13 cellular contexts compared by ENCODE assay signal in the genomic region with DNA sequence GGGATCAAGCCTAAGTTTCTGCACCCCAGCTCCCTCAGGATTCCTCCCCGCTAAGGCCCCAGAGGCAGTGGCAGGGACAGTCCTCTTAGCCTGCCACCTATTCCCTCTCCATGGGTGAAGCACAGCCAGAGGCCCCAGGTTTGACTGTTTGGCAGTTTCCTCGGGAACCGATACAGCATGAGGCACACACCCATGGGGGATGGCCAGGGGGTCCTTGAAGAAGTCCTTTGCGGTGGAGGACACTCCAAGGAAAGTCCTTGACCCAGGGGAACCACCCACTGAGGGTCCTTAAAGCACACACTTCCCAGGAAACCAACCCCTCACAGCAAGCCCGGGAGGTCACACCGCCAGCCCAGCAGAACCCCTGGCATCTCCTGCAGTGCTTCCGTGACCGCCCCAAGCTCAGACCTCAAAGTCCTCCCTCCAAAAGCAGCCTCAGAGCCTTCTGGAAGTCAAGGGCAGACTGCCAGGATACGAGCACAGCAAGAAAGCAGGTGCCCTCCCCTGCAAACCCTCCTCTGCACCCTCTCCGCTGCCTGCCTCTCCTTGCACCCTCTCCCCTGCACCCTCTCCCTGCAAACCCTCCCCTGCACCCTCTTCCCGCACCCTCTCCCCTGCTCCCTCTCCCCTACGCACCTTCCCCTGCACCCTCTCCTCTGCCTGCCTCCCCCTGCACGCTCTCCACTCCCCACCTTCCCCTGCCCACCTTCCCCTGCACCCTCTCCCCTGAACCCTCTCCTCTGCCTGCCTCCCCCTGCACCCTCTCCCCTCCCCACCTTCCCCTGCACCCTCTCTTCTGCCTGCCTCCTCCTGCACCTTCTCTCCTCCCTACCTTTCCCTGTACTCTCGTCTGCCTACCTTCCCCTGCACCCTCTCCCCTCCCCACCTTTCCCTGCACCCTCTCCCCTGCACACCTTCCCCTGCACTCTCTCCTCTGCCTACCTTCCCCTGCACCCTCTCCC. TPM values are rescaled to one million over a fixed set of nuclear protein-coding genes. Genes with fewer than 3 reads are reported as not detected.
DNase-seq lines count a peak whose midpoint lies in the region; ATAC-seq, FAIRE-seq and TF ChIP-seq lines count a peak whose summit lies in the region.
"Had no signal": no experiment of that assay in that cellular context is flagged by ENCODE, and none has a peak within 500 bp of the region (broad histone marks: within the 10 kb centered on the region; RNA-seq: fewer than 3 reads in every experiment).

No MANE protein-coding gene starts in this region.

- peak overlapping the region; percentile 11 for H3K4me3 Mint-ChIP-seq in activated naive CD8-positive, alpha-beta T cell treated with anti-CD3 and anti-CD28 coated beads for 36 hours

- DNase-seq in SK-N-SH (no peak), omental fat pad (ENCODE audit: low spot score) (peak; percentile 14), HTR-8/SVneo (ENCODE audit: insufficient read length, low spot score) (no peak)
- peak; percentile 47 for DNase-seq in Jurkat, Clone E6-1 (ENCODE audit: low read depth, low spot score)
- no peak for DNase-seq in activated naive CD8-positive, alpha-beta T cell treated with anti-CD3 and anti-CD28 coated beads for 36 hours
- no peak for DNase-seq in stimulated activated CD4-positive, alpha-beta T cell treated with anti-CD3 and anti-CD28 coated beads, Interleukin-1b, Interleukin-23, amount 100 ng/mL, for 48 hours
- DNase-seq: NCI-H2107, nucleus accumbens, PC-9 had no signal

- ATAC-seq in SK-N-SH treated with all-trans-retinoic acid at 6 μM for 48 hours: peak; percentile 26
- no peak for ATAC-seq in omental fat pad (ENCODE audit: low FRiP score)
- no peak for ATAC-seq in HG03354 (IDR thresholded peaks at IDR 0.05; ENCODE audit: poor library complexity, severe bottlenecking, unreplicated experiment)

- peaks cover 30% of the 10 kb centered on the region for H3K27me3 ChIP-seq in SK-N-SH (ENCODE audit: insufficient read depth)

- H2AFZ ChIP-seq in SK-N-SH (ENCODE audit: low read depth): no peak overlapping the region
- H2AFZ ChIP-seq: PC-9 had no signal

- 27% methylated on average over 7 of the region's 14 CpGs for WGBS in SK-N-SH (ENCODE audit: low lambda C conversion rate)

- no peak overlapping the region for H3K9ac ChIP-seq in SK-N-SH

- no peak for TF ChIP-seq CTCF in SK-N-SH (IDR thresholded peaks at IDR 0.05)
- TF ChIP-seq CTCF in omental fat pad (IDR thresholded peaks at IDR 0.05): no peak

- CTCF ChIA-PET in SK-N-SH (lab: Yijun Ruan, JAX): interaction anchor here (0.6 to 3.9 kb wide), 2 partner anchors 35 to 129 kb away, joined by 3 to 14 read pairs; no protein-coding TSS in a partner anchor

- no peak overlapping the region for H3K4me2 ChIP-seq in SK-N-SH
- H3K4me2 ChIP-seq: PC-9 had no signal

- H3K9me3 Mint-ChIP-seq in activated naive CD8-positive, alpha-beta T cell treated with anti-CD3 and anti-CD28 coated beads for 36 hours: no peaks in the 10 kb centered on the region

- TF ChIP-seq RAD21 in SK-N-SH (IDR thresholded peaks at IDR 0.05; ENCODE audit: low read length): no peak

- FAIRE-seq in HTR-8/SVneo (lab: Jason Lieb, UNC): no peak

- H3K27me3 Mint-ChIP-seq in activated naive CD8-positive, alpha-beta T cell treated with anti-CD3 and anti-CD28 coated beads for 36 hours: no peaks in the 10 kb centered on the region

- no peaks in the 10 kb centered on the region for H3K36me3 Mint-ChIP-seq in activated naive CD8-positive, alpha-beta T cell treated with anti-CD3 and anti-CD28 coated beads for 36 hours

- POLR2A ChIA-PET in SK-N-SH (lab: Yijun Ruan, JAX): interaction anchor here (1.5 kb wide), 1 partner anchor 26 kb away, joined by 4 read pairs; no protein-coding TSS in a partner anchor

- H3K9me2 ChIP-seq in SK-N-SH: no peaks in the 10 kb centered on the region

- peaks cover 0 to 15% of the 10 kb centered on the region in 2 experiments; a peak in 1 of 4 replicates for H3K4me1 ChIP-seq in SK-N-SH (ENCODE audit: control insufficient read depth in 1 of 2, insufficient read depth in 2 of 2, low read depth in 1 of 2, low read length in 1 of 2)

- no peaks in the 10 kb centered on the region for H3F3A ChIP-seq in SK-N-SH (replicated peaks; ENCODE audit: insufficient read depth)

- H3K79me2 ChIP-seq in SK-N-SH (ENCODE audit: insufficient read depth): no peaks in the 10 kb centered on the region

- peaks cover 25% of the 10 kb centered on the region for H3K4me1 Mint-ChIP-seq in activated naive CD8-positive, alpha-beta T cell treated with anti-CD3 and anti-CD28 coated beads for 36 hours

- no peak overlapping the region for H3K27ac Mint-ChIP-seq in activated naive CD8-positive, alpha-beta T cell treated with anti-CD3 and anti-CD28 coated beads for 36 hours

- no peak overlapping the region for H3K4me3 ChIP-seq in SK-N-SH (ENCODE audit: low read depth in 2 of 2, low read length in 1 of 2)
- H3K4me3 ChIP-seq in Jurkat, Clone E6-1 (ENCODE audit: low read length): peak overlapping the region; percentile 94; the same call in 1 of the 2 replicates
- H3K4me3 ChIP-seq: PC-9 had no signal

- H3K36me3 ChIP-seq in SK-N-SH (replicated peaks in 1 of 2; ENCODE audit: control insufficient read depth in 1 of 2, insufficient read depth in 2 of 2, low read length in 1 of 2): no peaks in the 10 kb centered on the region

- no peaks in the 10 kb centered on the region for H4K20me1 ChIP-seq in SK-N-SH (ENCODE audit: insufficient read depth)

- no peak overlapping the region for H3K27ac ChIP-seq in SK-N-SH (ENCODE audit: low read depth in 2 of 2, low read length in 1 of 2)
- H3K27ac ChIP-seq: PC-9, VCaP had no signal

- H3K9me3 ChIP-seq in SK-N-SH: no peaks in the 10 kb centered on the region

- TF ChIP-seq EP300 in SK-N-SH (IDR thresholded peaks at IDR 0.05; ENCODE audit: borderline replicate concordance in 1 of 2, low read depth in 1 of 2, low read length in 1 of 2): no peak

TF ChIP-seq in SK-N-SH treated with all-trans-retinoic acid at 6 μM for 48 hours, 23 proteins besides CTCF, POLR2A, EP300 and RAD21 (continues in another document):
- TF ChIP-seq OSR1 (CRISPR knock-in tag; IDR thresholded peaks at IDR 0.05) (no peak), ZNF8 (CRISPR knock-in tag; IDR thresholded peaks at IDR 0.05) (no peak), CSDC2 (CRISPR knock-in tag; IDR thresholded peaks at IDR 0.05) (no peak), ZFP30 (CRISPR knock-in tag; IDR thresholded peaks at IDR 0.05) (no peak)

TF ChIP-seq in SK-N-SH, 30 proteins besides CTCF, POLR2A, EP300 and RAD21:
- TF ChIP-seq POLR2AphosphoS5 (IDR thresholded peaks at IDR 0.05; ENCODE audit: low read depth, low read length) (no peak), ELF1 (IDR thresholded peaks at IDR 0.05) (no peak), CHD2 (IDR thresholded peaks at IDR 0.05; ENCODE audit: low read length, partially characterized antibody) (no peak)

RNA-seq across cellular contexts. Expression of a gene that starts 1.4 kb away (rescaled TPM):
- polyA plus RNA-seq in SK-N-SH (2012; rRNA removed): 22.4 and 32.5 TPM in 2 replicates
- 12.3 and 16.4 TPM in 2 replicates for polyA plus RNA-seq in SK-N-SH (2012; cell fraction: cytosol; rRNA removed)
- polyA plus RNA-seq in SK-N-SH (2012; cell fraction: nucleus; rRNA removed): 45.1 and 92.0 TPM in 2 replicates
- polyA plus RNA-seq in Jurkat, Clone E6-1 (2012; ENCODE audit: insufficient read depth, insufficient read length): 131 TPM
- 10 to 100 TPM; 26.4 to 27.2 TPM for total RNA-seq in activated naive CD8-positive, alpha-beta T cell treated with anti-CD3 and anti-CD28 coated beads for 36 hours
- total RNA-seq in omental fat pad: 10 to 100 TPM; 17.6 to 42.1 (median 31.0) TPM

RNA-seq across cellular contexts. Expression of a gene that starts 19.4 kb away (rescaled TPM):
- 1.4 and 2.4 TPM in 2 replicates for polyA plus RNA-seq in SK-N-SH (2012; rRNA removed)
- polyA plus RNA-seq in SK-N-SH (2012; cell fraction: cytosol; rRNA removed): 0.59 and 0.98 TPM in 2 replicates
- 4.2 and 5.2 TPM in 2 replicates for polyA plus RNA-seq in SK-N-SH (2012; cell fraction: nucleus; rRNA removed)
- polyA plus RNA-seq in Jurkat, Clone E6-1 (2012; ENCODE audit: insufficient read depth, insufficient read length): not detected
- not detected for total RNA-seq in activated naive CD8-positive, alpha-beta T cell treated with anti-CD3 and anti-CD28 coated beads for 36 hours
- total RNA-seq in omental fat pad: under 1 TPM in 3 of 4 donors, not detected in 1; 0.09 to 0.96 (median 0.95) TPM

RNA-seq across cellular contexts. Expression of a gene that starts 28.4 kb away (rescaled TPM):
- 0.06 and 0.12 TPM in 2 replicates for polyA plus RNA-seq in SK-N-SH (2012; rRNA removed)
- polyA plus RNA-seq in SK-N-SH (2012; cell fraction: cytosol; rRNA removed): 0.03 TPM in 2 replicates
- 1.0 TPM in 2 replicates for polyA plus RNA-seq in SK-N-SH (2012; cell fraction: nucleus; rRNA removed)
- polyA plus RNA-seq in Jurkat, Clone E6-1 (2012; ENCODE audit: insufficient read depth, insufficient read length): 3.5 TPM
- 10 to 100 TPM; 22.2 to 22.9 TPM for total RNA-seq in activated naive CD8-positive, alpha-beta T cell treated with anti-CD3 and anti-CD28 coated beads for 36 hours
- total RNA-seq in omental fat pad: 1 to 10 TPM in 3 of 4 donors, under 1 TPM in 1; 0.79 to 3.6 (median 3.1) TPM
- total RNA-seq: HT1080 had no signal

RNA-seq across cellular contexts. Expression of a gene that starts 36.7 kb away (rescaled TPM):
- 25.6 and 28.6 TPM in 2 replicates for polyA plus RNA-seq in SK-N-SH (2012; rRNA removed)
- 10.9 and 14.9 TPM in 2 replicates for polyA plus RNA-seq in SK-N-SH (2012; cell fraction: cytosol; rRNA removed)
- 130 and 148 TPM in 2 replicates for polyA plus RNA-seq in SK-N-SH (2012; cell fraction: nucleus; rRNA removed)
- 22.4 TPM for polyA plus RNA-seq in Jurkat, Clone E6-1 (2012; ENCODE audit: insufficient read depth, insufficient read length)
- total RNA-seq in activated naive CD8-positive, alpha-beta T cell treated with anti-CD3 and anti-CD28 coated beads for 36 hours: 10 to 100 TPM; 17.3 to 18.2 TPM
- 10 to 100 TPM; 33.0 to 45.2 (median 39.0) TPM for total RNA-seq in omental fat pad

RNA-seq across cellular contexts. Expression of a gene that starts 44.1 kb away (rescaled TPM):
- 58.6 and 66.7 TPM in 2 replicates for polyA plus RNA-seq in SK-N-SH (2012; rRNA removed)
- polyA plus RNA-seq in SK-N-SH (2012; cell fraction: cytosol; rRNA removed): 18.8 and 31.2 TPM in 2 replicates
- 380 and 563 TPM in 2 replicates for polyA plus RNA-seq in SK-N-SH (2012; cell fraction: nucleus; rRNA removed)
- polyA plus RNA-seq in Jurkat, Clone E6-1 (2012; ENCODE audit: insufficient read depth, insufficient read length): 20.9 TPM
- 1 to 10 TPM; 1.1 to 1.9 TPM for total RNA-seq in activated naive CD8-positive, alpha-beta T cell treated with anti-CD3 and anti-CD28 coated beads for 36 hours
- 1 to 10 TPM; 1.4 to 4.1 (median 2.5) TPM for total RNA-seq in omental fat pad

Comparison
In these comparisons a context has a peak if more than half of its experiments do, and no peak if none do; other contexts are left out.
1. DNase-seq: peak in Jurkat, Clone E6-1 (single experiment) and omental fat pad (single experiment); none in SK-N-SH (single experiment), activated naive CD8-positive, alpha-beta T cell treated with anti-CD3 and anti-CD28 coated beads for 36 hours (single experiment), HTR-8/SVneo (single experiment) and stimulated activated CD4-positive, alpha-beta T cell treated with anti-CD3 and anti-CD28 coated beads, Interleukin-1b, Interleukin-23, amount 100 ng/mL, for 48 hours (single experiment).
2. RNA of a gene that starts 28.4 kb away (total RNA-seq): 22.2 to 22.9 TPM in activated naive CD8-positive, alpha-beta T cell treated with anti-CD3 and anti-CD28 coated beads for 36 hours; 0.79 to 3.6 TPM in omental fat pad; every median in the first group is over 4 times any median in the second.